22 cellular contexts compared by ENCODE assay signal in the genomic region with DNA sequence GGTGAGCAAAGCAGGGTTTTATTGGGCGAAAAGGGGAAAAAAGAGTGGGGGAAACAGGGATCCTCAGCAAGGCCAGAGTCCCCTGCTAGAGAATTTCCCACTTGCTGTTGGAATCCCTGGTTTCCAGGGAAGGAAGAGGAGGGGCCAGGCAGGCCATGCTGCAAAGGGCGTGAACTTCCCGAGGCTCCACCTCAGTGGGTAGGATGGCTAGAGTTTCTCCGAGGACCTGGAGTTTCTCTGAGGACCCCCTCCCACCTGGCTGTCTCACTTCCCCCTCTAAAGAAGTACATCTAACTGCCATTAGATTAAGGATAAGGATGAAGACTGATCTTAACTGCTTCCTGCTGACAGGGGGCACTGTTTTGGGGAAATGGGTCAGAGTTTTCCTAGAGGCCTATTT.
"Had no signal": no experiment of that assay in that cellular context is flagged by ENCODE, and none has a peak within 500 bp of the region (broad histone marks: within the 10 kb centered on the region; RNA-seq: fewer than 3 reads in every experiment).

No MANE protein-coding gene starts in this region.

- H3K27ac ChIP-seq: SJSA1, SK-N-MC had no signal

- H3K36me3 ChIP-seq: MG63, SJSA1 had no signal

- H3K4me3 ChIP-seq: MG63, SJSA1, SK-N-MC had no signal

- DNase-seq: IMR-90, Karpas-422, KG1, MG63, NCI-H1092, NCI-H1105 treated with DMSO at 0.1 percent for 48 hours, NCI-H1436, NCI-H187, NCI-H2029, NCI-H2081 treated with DMSO at 0.1 percent for 48 hours, NCI-H2171, NCI-H226, NCI-H446, NCI-H510A, NCI-H524 treated with DMSO at 0.1 percent for 48 hours, NCI-H774, Right ventricle myocardium superior, RPMI8226, SIG-M5 had no signal

- ATAC-seq: HepG2 had no signal

- H3K9me3 ChIP-seq: SJSA1 had no signal

- H3K4me1 ChIP-seq: SJSA1 had no signal

- H3K27me3 ChIP-seq: MG63, SJSA1 had no signal
